ENCODE assay signal across 1 cellular context in genomic region chr5:111680737-111681413, GRCh38.
A peak's percentile ranks its signal among the peaks of the same experiment; 100 is the strongest.
TF ChIP-seq lines count a peak whose summit lies in the region.

No MANE protein-coding gene starts in this region.

TF ChIP-seq in HepG2, 621 proteins besides CTCF, POLR2A, EP300 and RAD21 (continued from another document and continues in another):
- TF ChIP-seq, protein P1, sequence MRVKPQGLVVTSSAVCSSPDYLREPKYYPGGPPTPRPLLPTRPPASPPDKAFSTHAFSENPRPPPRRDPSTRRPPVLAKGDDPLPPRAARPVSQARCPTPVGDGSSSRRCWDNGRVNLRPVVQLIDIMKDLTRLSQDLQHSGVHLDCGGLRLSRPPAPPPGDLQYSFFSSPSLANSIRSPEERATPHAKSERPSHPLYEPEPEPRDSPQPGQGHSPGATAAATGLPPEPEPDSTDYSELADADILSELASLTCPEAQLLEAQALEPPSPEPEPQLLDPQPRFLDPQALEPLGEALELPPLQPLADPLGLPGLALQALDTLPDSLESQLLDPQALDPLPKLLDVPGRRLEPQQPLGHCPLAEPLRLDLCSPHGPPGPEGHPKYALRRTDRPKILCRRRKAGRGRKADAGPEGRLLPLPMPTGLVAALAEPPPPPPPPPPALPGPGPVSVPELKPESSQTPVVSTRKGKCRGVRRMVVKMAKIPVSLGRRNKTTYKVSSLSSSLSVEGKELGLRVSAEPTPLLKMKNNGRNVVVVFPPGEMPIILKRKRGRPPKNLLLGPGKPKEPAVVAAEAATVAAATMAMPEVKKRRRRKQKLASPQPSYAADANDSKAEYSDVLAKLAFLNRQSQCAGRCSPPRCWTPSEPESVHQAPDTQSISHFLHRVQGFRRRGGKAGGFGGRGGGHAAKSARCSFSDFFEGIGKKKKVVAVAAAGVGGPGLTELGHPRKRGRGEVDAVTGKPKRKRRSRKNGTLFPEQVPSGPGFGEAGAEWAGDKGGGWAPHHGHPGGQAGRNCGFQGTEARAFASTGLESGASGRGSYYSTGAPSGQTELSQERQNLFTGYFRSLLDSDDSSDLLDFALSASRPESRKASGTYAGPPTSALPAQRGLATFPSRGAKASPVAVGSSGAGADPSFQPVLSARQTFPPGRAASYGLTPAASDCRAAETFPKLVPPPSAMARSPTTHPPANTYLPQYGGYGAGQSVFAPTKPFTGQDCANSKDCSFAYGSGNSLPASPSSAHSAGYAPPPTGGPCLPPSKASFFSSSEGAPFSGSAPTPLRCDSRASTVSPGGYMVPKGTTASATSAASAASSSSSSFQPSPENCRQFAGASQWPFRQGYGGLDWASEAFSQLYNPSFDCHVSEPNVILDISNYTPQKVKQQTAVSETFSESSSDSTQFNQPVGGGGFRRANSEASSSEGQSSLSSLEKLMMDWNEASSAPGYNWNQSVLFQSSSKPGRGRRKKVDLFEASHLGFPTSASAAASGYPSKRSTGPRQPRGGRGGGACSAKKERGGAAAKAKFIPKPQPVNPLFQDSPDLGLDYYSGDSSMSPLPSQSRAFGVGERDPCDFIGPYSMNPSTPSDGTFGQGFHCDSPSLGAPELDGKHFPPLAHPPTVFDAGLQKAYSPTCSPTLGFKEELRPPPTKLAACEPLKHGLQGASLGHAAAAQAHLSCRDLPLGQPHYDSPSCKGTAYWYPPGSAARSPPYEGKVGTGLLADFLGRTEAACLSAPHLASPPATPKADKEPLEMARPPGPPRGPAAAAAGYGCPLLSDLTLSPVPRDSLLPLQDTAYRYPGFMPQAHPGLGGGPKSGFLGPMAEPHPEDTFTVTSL (CRISPR knock-in tag; IDR thresholded peaks at IDR 0.05; ENCODE audit: borderline replicate concordance) = peak; percentile 59; the same call in 1 of the 2 replicates
- 0 out of 2 replicates have a peak, but pooled peaks have one; percentile 16 for TF ChIP-seq LCORL (IDR thresholded peaks at IDR 0.05)
- 0 out of 2 replicates have a peak, but pooled peaks have one; percentile 18 for TF ChIP-seq LCORL (CRISPR knock-in tag; IDR thresholded peaks at IDR 0.05)
- peak; percentile 14; the same call in 1 of the 2 replicates for TF ChIP-seq HNF4G (IDR thresholded peaks at IDR 0.05; ENCODE audit: borderline replicate concordance, low read depth, low read length)
- no peak for TF ChIP-seq HNF4G (CRISPR knock-in tag; IDR thresholded peaks at IDR 0.05; ENCODE audit: borderline replicate concordance, low read depth)
- TF ChIP-seq SP2 (CRISPR knock-in tag; IDR thresholded peaks at IDR 0.05) = no peak
- TF ChIP-seq SIX4 (CRISPR knock-in tag; IDR thresholded peaks at IDR 0.05) = peak; percentile 38; the same call in 1 of the 2 replicates
- peak; percentile 77 for TF ChIP-seq CEBPG (CRISPR knock-in tag; IDR thresholded peaks at IDR 0.05)
- TF ChIP-seq ZFP91 (CRISPR knock-in tag; IDR thresholded peaks at IDR 0.05; ENCODE audit: borderline replicate concordance) = no peak
- TF ChIP-seq, protein P2, sequence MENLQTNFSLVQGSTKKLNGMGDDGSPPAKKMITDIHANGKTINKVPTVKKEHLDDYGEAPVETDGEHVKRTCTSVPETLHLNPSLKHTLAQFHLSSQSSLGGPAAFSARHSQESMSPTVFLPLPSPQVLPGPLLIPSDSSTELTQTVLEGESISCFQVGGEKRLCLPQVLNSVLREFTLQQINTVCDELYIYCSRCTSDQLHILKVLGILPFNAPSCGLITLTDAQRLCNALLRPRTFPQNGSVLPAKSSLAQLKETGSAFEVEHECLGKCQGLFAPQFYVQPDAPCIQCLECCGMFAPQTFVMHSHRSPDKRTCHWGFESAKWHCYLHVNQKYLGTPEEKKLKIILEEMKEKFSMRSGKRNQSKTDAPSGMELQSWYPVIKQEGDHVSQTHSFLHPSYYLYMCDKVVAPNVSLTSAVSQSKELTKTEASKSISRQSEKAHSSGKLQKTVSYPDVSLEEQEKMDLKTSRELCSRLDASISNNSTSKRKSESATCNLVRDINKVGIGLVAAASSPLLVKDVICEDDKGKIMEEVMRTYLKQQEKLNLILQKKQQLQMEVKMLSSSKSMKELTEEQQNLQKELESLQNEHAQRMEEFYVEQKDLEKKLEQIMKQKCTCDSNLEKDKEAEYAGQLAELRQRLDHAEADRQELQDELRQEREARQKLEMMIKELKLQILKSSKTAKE (CRISPR knock-in tag; IDR thresholded peaks at IDR 0.05; ENCODE audit: borderline replicate concordance) = peak; percentile 63; the same call in 1 of the 2 replicates
- TF ChIP-seq, protein P3, sequence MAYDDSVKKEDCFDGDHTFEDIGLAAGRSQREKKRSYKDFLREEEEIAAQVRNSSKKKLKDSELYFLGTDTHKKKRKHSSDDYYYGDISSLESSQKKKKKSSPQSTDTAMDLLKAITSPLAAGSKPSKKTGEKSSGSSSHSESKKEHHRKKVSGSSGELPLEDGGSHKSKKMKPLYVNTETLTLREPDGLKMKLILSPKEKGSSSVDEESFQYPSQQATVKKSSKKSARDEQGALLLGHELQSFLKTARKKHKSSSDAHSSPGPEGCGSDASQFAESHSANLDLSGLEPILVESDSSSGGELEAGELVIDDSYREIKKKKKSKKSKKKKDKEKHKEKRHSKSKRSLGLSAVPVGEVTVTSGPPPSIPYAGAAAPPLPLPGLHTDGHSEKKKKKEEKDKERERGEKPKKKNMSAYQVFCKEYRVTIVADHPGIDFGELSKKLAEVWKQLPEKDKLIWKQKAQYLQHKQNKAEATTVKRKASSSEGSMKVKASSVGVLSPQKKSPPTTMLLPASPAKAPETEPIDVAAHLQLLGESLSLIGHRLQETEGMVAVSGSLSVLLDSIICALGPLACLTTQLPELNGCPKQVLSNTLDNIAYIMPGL (CRISPR knock-in tag; IDR thresholded peaks at IDR 0.05; ENCODE audit: borderline replicate concordance in 1 of 2, low read depth in 1 of 2) = 0 out of 4 replicates have a peak, but pooled peaks of 1 of the 2 experiments have one; percentile 37
- TF ChIP-seq, protein P4, sequence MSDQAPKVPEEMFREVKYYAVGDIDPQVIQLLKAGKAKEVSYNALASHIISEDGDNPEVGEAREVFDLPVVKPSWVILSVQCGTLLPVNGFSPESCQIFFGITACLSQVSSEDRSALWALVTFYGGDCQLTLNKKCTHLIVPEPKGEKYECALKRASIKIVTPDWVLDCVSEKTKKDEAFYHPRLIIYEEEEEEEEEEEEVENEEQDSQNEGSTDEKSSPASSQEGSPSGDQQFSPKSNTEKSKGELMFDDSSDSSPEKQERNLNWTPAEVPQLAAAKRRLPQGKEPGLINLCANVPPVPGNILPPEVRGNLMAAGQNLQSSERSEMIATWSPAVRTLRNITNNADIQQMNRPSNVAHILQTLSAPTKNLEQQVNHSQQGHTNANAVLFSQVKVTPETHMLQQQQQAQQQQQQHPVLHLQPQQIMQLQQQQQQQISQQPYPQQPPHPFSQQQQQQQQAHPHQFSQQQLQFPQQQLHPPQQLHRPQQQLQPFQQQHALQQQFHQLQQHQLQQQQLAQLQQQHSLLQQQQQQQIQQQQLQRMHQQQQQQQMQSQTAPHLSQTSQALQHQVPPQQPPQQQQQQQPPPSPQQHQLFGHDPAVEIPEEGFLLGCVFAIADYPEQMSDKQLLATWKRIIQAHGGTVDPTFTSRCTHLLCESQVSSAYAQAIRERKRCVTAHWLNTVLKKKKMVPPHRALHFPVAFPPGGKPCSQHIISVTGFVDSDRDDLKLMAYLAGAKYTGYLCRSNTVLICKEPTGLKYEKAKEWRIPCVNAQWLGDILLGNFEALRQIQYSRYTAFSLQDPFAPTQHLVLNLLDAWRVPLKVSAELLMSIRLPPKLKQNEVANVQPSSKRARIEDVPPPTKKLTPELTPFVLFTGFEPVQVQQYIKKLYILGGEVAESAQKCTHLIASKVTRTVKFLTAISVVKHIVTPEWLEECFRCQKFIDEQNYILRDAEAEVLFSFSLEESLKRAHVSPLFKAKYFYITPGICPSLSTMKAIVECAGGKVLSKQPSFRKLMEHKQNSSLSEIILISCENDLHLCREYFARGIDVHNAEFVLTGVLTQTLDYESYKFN (CRISPR knock-in tag; conservative IDR thresholded peaks at IDR 0.05) = peak; percentile 70
- TF ChIP-seq, protein P5, sequence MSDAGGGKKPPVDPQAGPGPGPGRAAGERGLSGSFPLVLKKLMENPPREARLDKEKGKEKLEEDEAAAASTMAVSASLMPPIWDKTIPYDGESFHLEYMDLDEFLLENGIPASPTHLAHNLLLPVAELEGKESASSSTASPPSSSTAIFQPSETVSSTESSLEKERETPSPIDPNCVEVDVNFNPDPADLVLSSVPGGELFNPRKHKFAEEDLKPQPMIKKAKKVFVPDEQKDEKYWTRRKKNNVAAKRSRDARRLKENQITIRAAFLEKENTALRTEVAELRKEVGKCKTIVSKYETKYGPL (CRISPR knock-in tag; IDR thresholded peaks at IDR 0.05) = no peak
- no peak for TF ChIP-seq SCMH1 (CRISPR knock-in tag; IDR thresholded peaks at IDR 0.05; ENCODE audit: borderline replicate concordance)
- TF ChIP-seq SOX5 (CRISPR knock-in tag; IDR thresholded peaks at IDR 0.05; ENCODE audit: borderline replicate concordance) = peak; percentile 50; the same call in 1 of the 2 replicates
- no peak for TF ChIP-seq ZNF709 (CRISPR knock-in tag; IDR thresholded peaks at IDR 0.05)
- no peak for TF ChIP-seq ZNF350 (CRISPR knock-in tag; IDR thresholded peaks at IDR 0.05; ENCODE audit: borderline replicate concordance, low read depth)
- no peak for TF ChIP-seq PCBP1 (IDR thresholded peaks at IDR 0.05; ENCODE audit: borderline replicate concordance, low read depth, low read length)
- peak; percentile 35 for TF ChIP-seq TEAD3 (CRISPR knock-in tag; optimal IDR thresholded peaks at IDR 0.05; ENCODE audit: borderline replicate concordance)
- no peak for TF ChIP-seq NKX3-1 (CRISPR knock-in tag; IDR thresholded peaks at IDR 0.05)
- TF ChIP-seq ZNF543 (CRISPR knock-in tag; IDR thresholded peaks at IDR 0.05) = no peak
- no peak for TF ChIP-seq ZNF788 (CRISPR knock-in tag; IDR thresholded peaks at IDR 0.05; ENCODE audit: borderline replicate concordance)
- TF ChIP-seq, protein P6, sequence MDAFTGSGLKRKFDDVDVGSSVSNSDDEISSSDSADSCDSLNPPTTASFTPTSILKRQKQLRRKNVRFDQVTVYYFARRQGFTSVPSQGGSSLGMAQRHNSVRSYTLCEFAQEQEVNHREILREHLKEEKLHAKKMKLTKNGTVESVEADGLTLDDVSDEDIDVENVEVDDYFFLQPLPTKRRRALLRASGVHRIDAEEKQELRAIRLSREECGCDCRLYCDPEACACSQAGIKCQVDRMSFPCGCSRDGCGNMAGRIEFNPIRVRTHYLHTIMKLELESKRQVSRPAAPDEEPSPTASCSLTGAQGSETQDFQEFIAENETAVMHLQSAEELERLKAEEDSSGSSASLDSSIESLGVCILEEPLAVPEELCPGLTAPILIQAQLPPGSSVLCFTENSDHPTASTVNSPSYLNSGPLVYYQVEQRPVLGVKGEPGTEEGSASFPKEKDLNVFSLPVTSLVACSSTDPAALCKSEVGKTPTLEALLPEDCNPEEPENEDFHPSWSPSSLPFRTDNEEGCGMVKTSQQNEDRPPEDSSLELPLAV (CRISPR knock-in tag; conservative IDR thresholded peaks at IDR 0.05; ENCODE audit: low read depth) = no peak
- no peak for TF ChIP-seq NR3C1 (CRISPR knock-in tag; IDR thresholded peaks at IDR 0.05)
- no peak for TF ChIP-seq FOXP1 (IDR thresholded peaks at IDR 0.05)
- peak; percentile 8; the same call in 1 of the 2 replicates for TF ChIP-seq FOXP1 (CRISPR knock-in tag; IDR thresholded peaks at IDR 0.05)
- TF ChIP-seq SALL1 (CRISPR knock-in tag; IDR thresholded peaks at IDR 0.05) = peak; percentile 75
- peak; percentile 80 for TF ChIP-seq ZNF609 (CRISPR knock-in tag; IDR thresholded peaks at IDR 0.05; ENCODE audit: borderline replicate concordance)
- peak; percentile 42 for TF ChIP-seq SAP130 (CRISPR knock-in tag; IDR thresholded peaks at IDR 0.05; ENCODE audit: low read depth)
- TF ChIP-seq NR2F6 (IDR thresholded peaks at IDR 0.05) = peak; percentile 46; the same call in 1 of the 2 replicates
- peak; percentile 55 for TF ChIP-seq NR2F6 (CRISPR knock-in tag; IDR thresholded peaks at IDR 0.05)
- TF ChIP-seq HNF4A (CRISPR knock-in tag; IDR thresholded peaks at IDR 0.05) = peak; percentile 75
- TF ChIP-seq, protein P7, sequence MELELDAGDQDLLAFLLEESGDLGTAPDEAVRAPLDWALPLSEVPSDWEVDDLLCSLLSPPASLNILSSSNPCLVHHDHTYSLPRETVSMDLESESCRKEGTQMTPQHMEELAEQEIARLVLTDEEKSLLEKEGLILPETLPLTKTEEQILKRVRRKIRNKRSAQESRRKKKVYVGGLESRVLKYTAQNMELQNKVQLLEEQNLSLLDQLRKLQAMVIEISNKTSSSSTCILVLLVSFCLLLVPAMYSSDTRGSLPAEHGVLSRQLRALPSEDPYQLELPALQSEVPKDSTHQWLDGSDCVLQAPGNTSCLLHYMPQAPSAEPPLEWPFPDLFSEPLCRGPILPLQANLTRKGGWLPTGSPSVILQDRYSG (CRISPR knock-in tag; IDR thresholded peaks at IDR 0.05) = no peak
- no peak for TF ChIP-seq PHF5A (CRISPR knock-in tag; IDR thresholded peaks at IDR 0.05; ENCODE audit: low read depth, unreplicated experiment)
